Comparison of ENCODE assay signal across 23 cellular contexts in genomic region chr9:116061546-116062205, GRCh38.
DNase-seq lines count a peak whose midpoint lies in the region; ATAC-seq, FAIRE-seq and TF ChIP-seq lines count a peak whose summit lies in the region.
"Had no signal": no experiment of that assay in that cellular context is flagged by ENCODE, and none has a peak within 500 bp of the region (broad histone marks: within the 10 kb centered on the region; RNA-seq: fewer than 3 reads in every experiment).

No MANE protein-coding gene starts in this region.

- ATAC-seq in GM18511 (IDR thresholded peaks at IDR 0.05; ENCODE audit: unreplicated experiment), result no peak
- ATAC-seq: GM12878 had no signal

- H3K4me3 ChIP-seq in SK-N-MC, result no peak overlapping the region; the same call in 1 of the 2 replicates
- H3K4me3 ChIP-seq in choroid plexus epithelial cell (ENCODE audit: low read depth, low read length), result no peak overlapping the region
- no peak overlapping the region for H3K4me3 ChIP-seq in mesendoderm (ENCODE audit: low read length)
- H3K4me3 ChIP-seq: BLaER1 treated with 17β-estradiol and CSF1 and Interleukin-3, amounts not matched to agents 10 nM and 100 nM; GM12878 had no signal

- TF ChIP-seq CTCF in choroid plexus epithelial cell (conservative IDR thresholded peaks at IDR 0.05; ENCODE audit: low read depth, low read length) (no peak), D721Med (IDR thresholded peaks at IDR 0.05; ENCODE audit: insufficient read depth, missing control alignments) (no peak)

- H3K79me2 ChIP-seq in mesendoderm (ENCODE audit: control insufficient read depth, insufficient read depth, low read length), result no peaks in the 10 kb centered on the region

- no peaks in the 10 kb centered on the region for H3K4me1 ChIP-seq in mesendoderm (ENCODE audit: control insufficient read depth, low read depth, low read length)
- H3K4me1 ChIP-seq: BE2C; BLaER1 treated with 17β-estradiol and CSF1 and Interleukin-3, amounts not matched to agents 10 nM and 100 nM had no signal

- H2BK15ac ChIP-seq in mesendoderm (replicated peaks; ENCODE audit: low read depth), result no peak overlapping the region

- no peak overlapping the region for H3K56ac ChIP-seq in mesendoderm (ENCODE audit: low read length)

- peaks cover 3% of the 10 kb centered on the region; the same call in 1 of the 2 replicates for H3K36me3 ChIP-seq in SK-N-MC (ENCODE audit: insufficient read depth, low read length)
- no peaks in the 10 kb centered on the region for H3K36me3 ChIP-seq in mesendoderm (ENCODE audit: control insufficient read depth, insufficient read depth, low read length)
- H3K36me3 ChIP-seq: BE2C; BLaER1 treated with 17β-estradiol and CSF1 and Interleukin-3, amounts not matched to agents 10 nM and 100 nM had no signal

- H4K5ac ChIP-seq in mesendoderm (ENCODE audit: low read length), result no peak overlapping the region

- DNase-seq in NCI-H82 (lab: John Stamatoyannopoulos, UW), result peak; percentile 54
- no peak for DNase-seq in NCI-H82 treated with DMSO at 0.1 percent for 48 hours (lab: John Stamatoyannopoulos, UW; ENCODE audit: unreplicated experiment)
- DNase-seq in SK-N-MC (ENCODE audit: low read depth, low spot score), result peak; percentile 77
- peak; percentile 53 for DNase-seq in choroid plexus epithelial cell (ENCODE audit: low read depth)
- peak; percentile 53 for DNase-seq in mesendoderm
- DNase-seq in DMS153 (lab: John Stamatoyannopoulos, UW), result no peak
- no peak for DNase-seq in D721Med (ENCODE audit: insufficient read length, low spot score)
- DNase-seq: ACHN; AML-193; BE2C; CD4-positive, alpha-beta T cell; CD8-positive, alpha-beta memory T cell; DMS79; EL; GDM1; GOT3; H7; HCEC 1CT had no signal

- H3K27me3 ChIP-seq in mesendoderm (ENCODE audit: insufficient read depth, low read length, poor library complexity), result no peaks in the 10 kb centered on the region
- H3K27me3 ChIP-seq: BE2C; BLaER1 treated with 17β-estradiol and CSF1 and Interleukin-3, amounts not matched to agents 10 nM and 100 nM had no signal

- H3K4ac ChIP-seq in mesendoderm (ENCODE audit: low read depth, low read length), result no peak overlapping the region

- no peaks in the 10 kb centered on the region for H3K79me1 ChIP-seq in mesendoderm (ENCODE audit: low read length)

- no peaks in the 10 kb centered on the region for H3K9me3 ChIP-seq in SK-N-MC (ENCODE audit: low read depth, low read length)
- H3K9me3 ChIP-seq: BE2C; BLaER1 treated with 17β-estradiol and CSF1 and Interleukin-3, amounts not matched to agents 10 nM and 100 nM had no signal

- H2BK5ac ChIP-seq in mesendoderm (ENCODE audit: low read length), result no peak overlapping the region

- FAIRE-seq in D721Med (lab: Jason Lieb, UNC), result no peak
- FAIRE-seq: A204.1, GM12878 had no signal

- H3K27ac ChIP-seq in SK-N-MC (peak overlapping the region; percentile 98), mesendoderm (ENCODE audit: low read depth, low read length) (no peak overlapping the region)
- H3K27ac ChIP-seq: 22Rv1; BLaER1 treated with 17β-estradiol and CSF1 and Interleukin-3, amounts not matched to agents 10 nM and 100 nM had no signal

- H3K4me2 ChIP-seq in mesendoderm (ENCODE audit: low read length), result no peak overlapping the region
- H3K4me2 ChIP-seq: BLaER1 treated with 17β-estradiol and CSF1 and Interleukin-3, amounts not matched to agents 10 nM and 100 nM had no signal

- H3K9ac ChIP-seq in SK-N-MC (ENCODE audit: insufficient read length) (peak overlapping the region; percentile 29), mesendoderm (ENCODE audit: low read length) (no peak overlapping the region)
- H3K9ac ChIP-seq: BLaER1 treated with 17β-estradiol and CSF1 and Interleukin-3, amounts not matched to agents 10 nM and 100 nM had no signal

- H2AK5ac ChIP-seq in mesendoderm (ENCODE audit: low read length), result no peak overlapping the region

- H2BK120ac ChIP-seq in mesendoderm (ENCODE audit: low read depth, low read length), result no peak overlapping the region

- H4K8ac ChIP-seq in mesendoderm (ENCODE audit: low read depth, low read length), result no peak overlapping the region

- 100% methylated on average over 1 of the region's 2 CpGs for WGBS in mesendoderm (ENCODE audit: extremely low coverage, insufficient coverage, low lambda C conversion rate)

- no peak overlapping the region for H3K18ac ChIP-seq in mesendoderm (ENCODE audit: low read length)

- no peak overlapping the region for H3K23ac ChIP-seq in mesendoderm (ENCODE audit: low read length)

Comparison
In these comparisons a context has a peak if more than half of its experiments do, and no peak if none do; other contexts are left out.
1. DNase-seq: peak in NCI-H82 (single experiment), SK-N-MC (single experiment), choroid plexus epithelial cell (single experiment) and mesendoderm (single experiment); none in NCI-H82 treated with DMSO at 0.1 percent for 48 hours (single experiment), DMS153 (single experiment) and D721Med (single experiment).